ENCODE assay signal across 1 cellular context in genomic region chr15:68814596-68814995, GRCh38.
TF ChIP-seq lines count a peak whose summit lies in the region.

No MANE protein-coding gene starts in this region.

TF ChIP-seq in neural cell, 6 proteins besides CTCF, POLR2A, EP300 and RAD21 (continued from another document):
- TF ChIP-seq REST (IDR thresholded peaks at IDR 0.05; ENCODE audit: borderline replicate concordance): no peak
- TF ChIP-seq SMC3 (conservative IDR thresholded peaks at IDR 0.05; ENCODE audit: poor library complexity): no peak
TF ChIP-seq in neural cell: peak in this region for 0.
